In genomic region chr12:76785407-76785806, GRCh38 we compare ENCODE assay signal across 12 cellular contexts.
"Had no signal": no experiment of that assay in that cellular context is flagged by ENCODE, and none has a peak within 500 bp of the region (broad histone marks: within the 10 kb centered on the region; RNA-seq: fewer than 3 reads in every experiment).

No MANE protein-coding gene starts in this region.

- DNase-seq: activated CD4-positive, alpha-beta T cell treated with anti-CD3 and anti-CD28 coated beads, Interleukin-2, amount 10 ng/mL, durations not matched to agents 7 days and 5 days; dorsolateral prefrontal cortex; erythroblast; islet precursor cell; mucosa of descending colon; naive thymus-derived CD8-positive, alpha-beta T cell; sigmoid colon; stimulated activated CD4-positive, alpha-beta T cell treated with anti-CD3 and anti-CD28 coated beads, Interleukin-1b, Interleukin-23, amount 100 ng/mL, for 48 hours had no signal

- H3K9me3 ChIP-seq: mucosa of descending colon, sigmoid colon, tibial nerve had no signal

- H3K27me3 Mint-ChIP-seq: activated CD4-positive, alpha-beta T cell treated with anti-CD3 and anti-CD28 coated beads, Interleukin-2, amount 10 ng/mL, durations not matched to agents 7 days and 5 days; naive thymus-derived CD8-positive, alpha-beta T cell had no signal

- H3K9me3 Mint-ChIP-seq: activated T-helper 1 cell treated with anti-CD3 and anti-CD28 coated beads, Interleukin-12 subunit alpha, Interleukin-12 subunit beta, Interleukin-2, Interleukin-4 antibody, amounts not matched to agents 30 ng/mL and 10 ng/mL and 1 ng/mL, durations not matched to agents 14 hours and 24 hours and 36 hours had no signal

- H3K36me3 ChIP-seq: sigmoid colon, tibial nerve had no signal

- H3K27me3 ChIP-seq: dorsolateral prefrontal cortex, hepatocyte, sigmoid colon, tibial nerve had no signal

- H3K4me3 ChIP-seq: hepatocyte, mucosa of descending colon, sigmoid colon, tibial nerve had no signal

- H3K27ac ChIP-seq: hepatocyte, parathyroid adenoma had no signal

- H3K27ac Mint-ChIP-seq: activated CD4-positive, alpha-beta T cell treated with anti-CD3 and anti-CD28 coated beads, Interleukin-2, amount 10 ng/mL, durations not matched to agents 7 days and 5 days; activated T-helper 1 cell treated with anti-CD3 and anti-CD28 coated beads, Interleukin-12 subunit alpha, Interleukin-12 subunit beta, Interleukin-2, Interleukin-4 antibody, amounts not matched to agents 30 ng/mL and 10 ng/mL and 1 ng/mL, durations not matched to agents 14 hours and 24 hours and 36 hours had no signal

- ATAC-seq: mucosa of descending colon; naive thymus-derived CD8-positive, alpha-beta T cell had no signal

- H3K4me1 Mint-ChIP-seq: activated CD4-positive, alpha-beta T cell treated with anti-CD3 and anti-CD28 coated beads, Interleukin-2, amount 10 ng/mL, durations not matched to agents 7 days and 5 days had no signal

- H3K4me3 Mint-ChIP-seq: activated CD4-positive, alpha-beta T cell treated with anti-CD3 and anti-CD28 coated beads, Interleukin-2, amount 10 ng/mL, durations not matched to agents 7 days and 5 days; activated T-helper 1 cell treated with anti-CD3 and anti-CD28 coated beads, Interleukin-12 subunit alpha, Interleukin-12 subunit beta, Interleukin-2, Interleukin-4 antibody, amounts not matched to agents 30 ng/mL and 10 ng/mL and 1 ng/mL, durations not matched to agents 14 hours and 24 hours and 36 hours; naive thymus-derived CD8-positive, alpha-beta T cell had no signal
